ENCODE assay signal across 16 cellular contexts in genomic region chr11:73193251-73194033, GRCh38. TPM values are rescaled to one million over a fixed set of nuclear protein-coding genes. Genes with fewer than 3 reads are reported as not detected.
DNase-seq lines count a peak whose midpoint lies in the region; ATAC-seq, FAIRE-seq and TF ChIP-seq lines count a peak whose summit lies in the region.
"Had no signal": no experiment of that assay in that cellular context is flagged by ENCODE, and none has a peak within 500 bp of the region (broad histone marks: within the 10 kb centered on the region; RNA-seq: fewer than 3 reads in every experiment).

No MANE protein-coding gene starts in this region.

- 1% methylated on average over 13 of the region's 13 CpGs for WGBS in K562 (ENCODE audit: insufficient coverage, low coverage, missing lambda C conversion rate)

- no peak overlapping the region for H3K4me2 ChIP-seq in K562 (ENCODE audit: insufficient read depth, low read length)

- H2AFZ ChIP-seq in K562 (ENCODE audit: low read depth, low read length), result no peak overlapping the region

- no peak for TF ChIP-seq EP300 in K562 (IDR thresholded peaks at IDR 0.05; ENCODE audit: low read length)

- H3K9me1 ChIP-seq in K562 (ENCODE audit: control insufficient read depth, insufficient read depth, low read length), result no peaks in the 10 kb centered on the region

- H3K27me3 ChIP-seq in K562 (ENCODE audit: control insufficient read depth in 2 of 2, insufficient read depth in 2 of 2, low read length in 2 of 2), result peaks cover 29 to 68% of the 10 kb centered on the region in 2 experiments
- H3K27me3 ChIP-seq: gastrocnemius medialis, neutrophil had no signal

- no peak for TF ChIP-seq CTCF in K562 (IDR thresholded peaks at IDR 0.05 in 2 of 3, conservative IDR thresholded peaks at IDR 0.05 in 1 of 3; ENCODE audit: insufficient read depth in 2 of 3, low read depth in 1 of 3, low read length in 3 of 3)

- in situ Hi-C loops in K562 (cut with MboI), result no loop called here

- DNase-seq in GM12892 (ENCODE audit: insufficient read length) (no peak), K562 (ENCODE audit: extremely low read depth in 1 of 4, low spot score in 3 of 4) (no peak), renal cortical epithelial cell (ENCODE audit: low read depth) (peak; percentile 64), T1000 (lab: John Stamatoyannopoulos, UW) (no peak), GM19239 (ENCODE audit: insufficient read length, low spot score) (no peak), LoVo (ENCODE audit: low spot score) (no peak)
- DNase-seq: activated T-cell treated with anti-CD3 and anti-CD28 coated beads, Interleukin-2, amount 50 U/mL, for 72 hours; effector CD4-positive, alpha-beta T cell; NCI-H510A treated with DMSO at 0.1 percent for 48 hours had no signal

- CTCF ChIA-PET in K562 (lab: Yijun Ruan, JAX; ENCODE audit: low intra/inter-chr PET ratio), result no interaction called here

- no peak overlapping the region for H3K4me3 ChIP-seq in K562
- H3K4me3 ChIP-seq: gastrocnemius medialis, SK-N-MC had no signal

- ATAC-seq in HG03108 (IDR thresholded peaks at IDR 0.05; ENCODE audit: unreplicated experiment) (peak; percentile 58), K562 (no peak), GM18909 (IDR thresholded peaks at IDR 0.05; ENCODE audit: poor library complexity, unreplicated experiment) (no peak)
- ATAC-seq: activated T-cell treated with anti-CD3 and anti-CD28 coated beads, Interleukin-2, amount 50 U/mL, for 72 hours; gastrocnemius medialis; left lobe of liver had no signal

- peaks cover 3% of the 10 kb centered on the region; the same call in 1 of the 2 replicates for H4K20me1 ChIP-seq in K562 (replicated peaks; ENCODE audit: control insufficient read depth, insufficient read depth, low read length)

- H3K9ac ChIP-seq in K562 (ENCODE audit: insufficient read depth in 1 of 2, low read depth in 2 of 2, low read length in 2 of 2), result peak overlapping the region in 1 of 2 experiments; percentile 6; a peak in 1 of 4 replicates

- intact Hi-C loops in K562 (cut with micrococcal nuclease), result no loop called here

- no peaks in the 10 kb centered on the region for H3K9me3 ChIP-seq in K562 (replicated peaks; ENCODE audit: control insufficient read depth, insufficient read depth, low read depth, low read length)
- H3K9me3 ChIP-seq: gastrocnemius medialis, neutrophil had no signal

- TF ChIP-seq RAD21 in K562 (CRISPR knock-in tag; conservative IDR thresholded peaks at IDR 0.05 in 1 of 2, IDR thresholded peaks at IDR 0.05 in 1 of 2), result no peak

- no peaks in the 10 kb centered on the region for H3K36me3 ChIP-seq in K562 (ENCODE audit: control insufficient read depth, insufficient read depth, low read length)
- H3K36me3 ChIP-seq: gastrocnemius medialis, neutrophil had no signal

- POLR2A ChIA-PET in K562 (lab: Yijun Ruan, JAX), result interaction anchor here (1.7 kb wide), 1 partner anchor 11 kb away, joined by 6 read pairs; no protein-coding TSS in a partner anchor

- no TSS peak for BruUV-seq in K562 (replicated peaks; lab: Mats Ljungman, UMichigan)

- H3K4me1 ChIP-seq in K562 (replicated peaks in 1 of 2; ENCODE audit: control insufficient read depth in 2 of 2, insufficient read depth in 2 of 2, low read length in 2 of 2), result 0 out of 5 replicates have a peak, but pooled peaks cover 0 to 3% of the 10 kb centered on the region in 2 experiments

- no peak for TF ChIP-seq POLR2A in GM12892 (IDR thresholded peaks at IDR 0.05; ENCODE audit: low read depth, low read length)
- TF ChIP-seq POLR2A in K562 (conservative IDR thresholded peaks at IDR 0.05), result no peak

- FAIRE-seq in GM12892 (lab: Jason Lieb, UNC), result peak; percentile 94
- no peak for FAIRE-seq in K562 (lab: Jason Lieb, UNC)
- FAIRE-seq in GM19239 (lab: Jason Lieb, UNC), result no peak
- FAIRE-seq: G401.6 had no signal

- no peak overlapping the region for H3K27ac ChIP-seq in K562 (ENCODE audit: extremely low read depth, low read depth, low read length)
- H3K27ac ChIP-seq: gastrocnemius medialis, neutrophil, SK-N-MC had no signal

- H3K79me2 ChIP-seq in K562 (ENCODE audit: control insufficient read depth, insufficient read depth, low read length), result no peaks in the 10 kb centered on the region

TF ChIP-seq in K562, 482 proteins besides CTCF, POLR2A, EP300 and RAD21:
- TF ChIP-seq HDAC8 (tag; IDR thresholded peaks at IDR 0.05) (no peak), ZNF263 (CRISPR knock-in tag; IDR thresholded peaks at IDR 0.05; ENCODE audit: borderline replicate concordance) (peak; percentile 72; the same call in 1 of the 2 replicates)
TF ChIP-seq in K562: peak in this region for 1.

RNA-seq across cellular contexts. Expression of gene P2RY2, which starts 24.6 kb away (rescaled TPM):
- not detected for polyA plus RNA-seq in GM12892 (2012; ENCODE audit: missing spikeins)
- total RNA-seq in K562 (2011; cell fraction: chromatin; rRNA removed; ENCODE audit: low replicate concordance), result not detected in 2 replicates
- not detected in 2 replicates for total RNA-seq in K562 (2011; cell fraction: nucleolus; rRNA removed)
- not detected in 2 replicates for total RNA-seq in K562 (2011; cell fraction: nucleoplasm; rRNA removed)
- total RNA-seq in K562 (2014; rRNA removed), result not detected in 2 replicates
- total RNA-seq in K562 (2014; rRNA removed; fragmentation: Illumina TruSeq; extraction: Trizol), result not detected in 2 replicates
- total RNA-seq in K562 (2015; rRNA removed; fragmentation: Illumina TruSeq; extraction: Trizol), result not detected in 2 replicates
- total RNA-seq in K562 (2021), result not detected in 2 replicates
- polyA plus RNA-seq in K562 (2011; rRNA removed), result not detected in 2 replicates
- not detected in 2 replicates for polyA plus RNA-seq in K562 (2011; cell fraction: cytosol; rRNA removed)
- not detected in 2 replicates for polyA plus RNA-seq in K562 (2011; cell fraction: nucleus; rRNA removed)
- polyA plus RNA-seq in K562 (2012), result not detected in 2 replicates
- polyA plus RNA-seq in K562 (2014; fragmentation: Illumina TruSeq; extraction: Trizol), result not detected in 2 replicates
- polyA plus RNA-seq in K562 (2014; fragmentation: Nextera tagmentation; extraction: Ambion mirVana), result not detected
- polyA plus RNA-seq in K562 (2014; rRNA removed), result not detected in 2 replicates
- polyA minus RNA-seq in K562 (2011; rRNA and poly(A)+ RNA removed), result not detected in 2 replicates
- polyA minus RNA-seq in K562 (2011; cell fraction: cytosol; rRNA and poly(A)+ RNA removed), result not detected in 2 replicates
- polyA minus RNA-seq in K562 (2011; cell fraction: nucleus; rRNA and poly(A)+ RNA removed), result not detected in 2 replicates
- total RNA-seq in renal cortical epithelial cell, result 3.7 and 4.3 TPM in 2 replicates
- total RNA-seq: activated T-cell treated with anti-CD3 and anti-CD28 coated beads, Interleukin-2, amount 50 U/mL, for 72 hours had no signal

RNA-seq across cellular contexts. Expression of gene FCHSD2, which starts 51.3 kb away (rescaled TPM):
- 70.2 TPM for polyA plus RNA-seq in GM12892 (2012; ENCODE audit: missing spikeins)
- total RNA-seq in K562 (2011; cell fraction: chromatin; rRNA removed; ENCODE audit: low replicate concordance), result 11.7 and 39.3 TPM in 2 replicates
- 6.3 and 8.0 TPM in 2 replicates for total RNA-seq in K562 (2011; cell fraction: nucleolus; rRNA removed)
- total RNA-seq in K562 (2011; cell fraction: nucleoplasm; rRNA removed), result 8.4 and 12.2 TPM in 2 replicates
- total RNA-seq in K562 (2014; rRNA removed) (2.2 and 2.4 TPM in 2 replicates), K562 (2014; rRNA removed; fragmentation: Illumina TruSeq; extraction: Trizol) (6.4 and 8.8 TPM in 2 replicates), K562 (2015; rRNA removed; fragmentation: Illumina TruSeq; extraction: Trizol) (6.3 and 7.9 TPM in 2 replicates), K562 (2021) (14.0 and 14.7 TPM in 2 replicates), renal cortical epithelial cell (11.5 and 21.5 TPM in 2 replicates)
- polyA plus RNA-seq in K562 (2011; rRNA removed) (8.0 and 8.2 TPM in 2 replicates), K562 (2014; fragmentation: Illumina TruSeq; extraction: Trizol) (9.1 and 10.8 TPM in 2 replicates), K562 (2014; fragmentation: Nextera tagmentation; extraction: Ambion mirVana) (1 to 10 TPM; 1.8 to 3.2 TPM), K562 (2014; rRNA removed) (8.7 and 9.0 TPM in 2 replicates)
- polyA plus RNA-seq in K562 (2011; cell fraction: cytosol; rRNA removed), result 3.9 and 5.4 TPM in 2 replicates
- 9.0 and 9.5 TPM in 2 replicates for polyA plus RNA-seq in K562 (2011; cell fraction: nucleus; rRNA removed)
- polyA plus RNA-seq in K562 (2012), result 7.6 and 9.4 TPM in 2 replicates
- polyA minus RNA-seq in K562 (2011; rRNA and poly(A)+ RNA removed), result 9.1 and 10.5 TPM in 2 replicates
- polyA minus RNA-seq in K562 (2011; cell fraction: cytosol; rRNA and poly(A)+ RNA removed), result 8.4 and 10.1 TPM in 2 replicates
- 5.5 and 9.7 TPM in 2 replicates for polyA minus RNA-seq in K562 (2011; cell fraction: nucleus; rRNA and poly(A)+ RNA removed)
